Comparison of ENCODE assay signal across 17 cellular contexts in the genomic region with DNA sequence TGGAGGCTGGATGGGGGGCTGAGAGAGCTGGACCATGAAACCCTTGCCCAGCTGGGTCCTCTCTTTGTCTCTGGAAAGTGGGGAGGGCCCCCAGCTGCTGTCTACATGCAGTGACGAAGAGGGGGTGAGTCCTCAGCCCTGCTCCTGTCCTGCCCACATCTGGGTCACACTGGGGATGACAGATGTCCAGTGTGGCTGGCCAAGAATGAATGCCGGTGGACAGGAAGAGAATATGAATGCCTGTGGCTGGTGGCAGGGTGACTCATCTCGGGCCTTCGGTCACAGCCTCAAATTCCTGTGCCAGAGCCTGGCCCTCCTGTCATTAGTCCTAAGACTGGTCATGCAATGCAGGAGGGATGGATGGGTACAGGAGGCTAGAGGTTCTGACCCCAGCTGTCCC. TPM values are rescaled to one million over a fixed set of nuclear protein-coding genes. Genes with fewer than 3 reads are reported as not detected.
DNase-seq lines count a peak whose midpoint lies in the region; ATAC-seq and FAIRE-seq lines count a peak whose summit lies in the region.
"Had no signal": no experiment of that assay in that cellular context is flagged by ENCODE, and none has a peak within 500 bp of the region (broad histone marks: within the 10 kb centered on the region; RNA-seq: fewer than 3 reads in every experiment).

No MANE protein-coding gene starts in this region.

- H3K4me1 ChIP-seq in SJSA1 (replicated peaks), result peaks cover 65% of the 10 kb centered on the region

- peak overlapping the region; percentile 73 for H3K27ac ChIP-seq in SJSA1

- no peaks in the 10 kb centered on the region for H3K36me3 ChIP-seq in SJSA1

- peak; percentile 31 for ATAC-seq in esophagus mucosa

- no peaks in the 10 kb centered on the region for H3K27me3 ChIP-seq in SJSA1 (replicated peaks)

- DNase-seq in GM04504 (ENCODE audit: low read depth) (peak; percentile 59), SJSA1 (ENCODE audit: low read depth in 1 of 2, low spot score in 2 of 2) (peak; percentile 87 to 96), posterior cingulate gyrus (peak in 6 of 10 donors; percentile 34 to 89 (median 57)), G401 (ENCODE audit: low spot score) (no peak), frontal cortex (ENCODE audit: low spot score in 2 of 2) (no peak), NCI-H446 treated with DMSO at 0.1 percent for 48 hours (lab: John Stamatoyannopoulos, UW) (no peak), AML-193 (lab: John Stamatoyannopoulos, UW) (no peak)
- DNase-seq: activated CD4-positive, alpha-beta T cell treated with anti-CD3 and anti-CD28 coated beads for 4 hours; activated naive CD4-positive, alpha-beta T cell treated with anti-CD3 and anti-CD28 coated beads, Interleukin-2, amount 50 U/mL, for 16 hours; DMS 273 treated with DMSO at 0.1 percent for 48 hours; immature natural killer cell; KBM-7; NCI-H446; Right ventricle myocardium superior; stimulated activated CD4-positive, alpha-beta T cell treated with anti-CD3 and anti-CD28 coated beads, Interleukin-4, amount 100 ng/mL, for 24 hours had no signal

- H3K9me3 ChIP-seq in SJSA1 (replicated peaks), result no peaks in the 10 kb centered on the region

- in situ Hi-C loops in G401 (cut with HindIII; ENCODE audit: low sequenced_read_pairs), result no loop called here

- no peak for FAIRE-seq in frontal cortex (lab: Jason Lieb, UNC)
- FAIRE-seq: GM18507 had no signal

- intact Hi-C loops in posterior cingulate gyrus (cut with DNase I), result no loop called here

- no peak overlapping the region for H3K4me3 ChIP-seq in SJSA1

RNA-seq across cellular contexts. Expression of gene PNPLA3, which starts 2.2 kb away (rescaled TPM):
- 2.9 and 14.1 TPM in 2 replicates for total RNA-seq in SJSA1 (2014; rRNA removed; shearing (Covaris generic))
- total RNA-seq in esophagus mucosa (1.3 TPM), frontal cortex (17.5 TPM)
- 3.8 and 6.5 TPM in 2 replicates for total RNA-seq in G401 (2014; rRNA removed; shearing (Covaris generic))

RNA-seq across cellular contexts. Expression of gene PNPLA5, which starts 29.5 kb away (rescaled TPM):
- total RNA-seq in SJSA1 (2014; rRNA removed; shearing (Covaris generic)), result not detected in 2 replicates
- total RNA-seq in esophagus mucosa, result not detected
- total RNA-seq in G401 (2014; rRNA removed; shearing (Covaris generic)), result not detected in 2 replicates
- under 0.01 TPM for total RNA-seq in frontal cortex
- total RNA-seq: Right ventricle myocardium superior had no signal

RNA-seq across cellular contexts. Expression of gene SAMM50, which starts 33.9 kb away (rescaled TPM):
- total RNA-seq in SJSA1 (2014; rRNA removed; shearing (Covaris generic)), result 39.8 and 46.3 TPM in 2 replicates
- total RNA-seq in esophagus mucosa (37.2 TPM), frontal cortex (32.6 TPM)
- total RNA-seq in G401 (2014; rRNA removed; shearing (Covaris generic)), result 77.8 and 79.4 TPM in 2 replicates

RNA-seq across cellular contexts. Expression of gene SULT4A1, which starts 59.0 kb away (rescaled TPM):
- not detected in 2 replicates for total RNA-seq in SJSA1 (2014; rRNA removed; shearing (Covaris generic))
- total RNA-seq in esophagus mucosa (not detected), frontal cortex (47.7 TPM)
- total RNA-seq in G401 (2014; rRNA removed; shearing (Covaris generic)), result 5.5 and 9.5 TPM in 2 replicates

Comparison
In these comparisons a context has a peak if more than half of its experiments do, and no peak if none do; other contexts are left out.
1. DNase-seq: peak in GM04504 (single experiment), SJSA1 (2 of 2) and posterior cingulate gyrus (6 of 10); none in G401 (single experiment), frontal cortex (0 of 2), NCI-H446 treated with DMSO at 0.1 percent for 48 hours (single experiment) and AML-193 (0 of 2).